ENCODE assay signal across 17 cellular contexts in the genomic region with DNA sequence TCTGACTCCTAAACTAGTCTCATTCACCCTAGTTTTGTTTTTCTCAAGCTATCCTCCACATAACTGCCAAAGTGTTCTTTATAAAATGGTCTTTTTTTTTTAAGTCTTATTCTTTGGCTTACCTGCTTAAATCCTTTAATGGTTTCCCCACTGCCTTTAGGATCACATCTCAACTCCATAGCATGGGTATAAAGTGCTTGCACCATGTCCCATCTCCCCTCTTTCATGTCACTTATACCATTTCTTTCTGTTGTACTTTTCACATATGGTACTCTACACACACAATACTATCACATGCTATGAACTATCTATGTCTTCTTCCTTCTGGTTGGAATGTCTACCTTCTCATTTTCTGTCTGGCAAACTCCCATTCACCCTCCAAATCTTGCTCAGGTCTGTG. TPM values are rescaled to one million over a fixed set of nuclear protein-coding genes. Genes with fewer than 3 reads are reported as not detected.
DNase-seq lines count a peak whose midpoint lies in the region; ATAC-seq and TF ChIP-seq lines count a peak whose summit lies in the region.
"Had no signal": no experiment of that assay in that cellular context is flagged by ENCODE, and none has a peak within 500 bp of the region (broad histone marks: within the 10 kb centered on the region; RNA-seq: fewer than 3 reads in every experiment).

No MANE protein-coding gene starts in this region.

- no peak overlapping the region for H3K27ac ChIP-seq in HEK293 (ENCODE audit: extremely low read depth, low read depth, low read length)
- no peak overlapping the region for H3K27ac ChIP-seq in osteoblast (ENCODE audit: low read depth, low read length)
- no peak overlapping the region for H3K27ac ChIP-seq in left lung
- H3K27ac ChIP-seq: BLaER1 had no signal

- H3K4me2 ChIP-seq in osteoblast (ENCODE audit: insufficient read depth, low read length) = no peak overlapping the region
- H3K4me2 ChIP-seq: BLaER1 had no signal

- H3K27ac Mint-ChIP-seq in activated naive CD4-positive, alpha-beta T cell treated with anti-CD3 and anti-CD28 coated beads, Interleukin-2, amount 50 U/mL, for 24 hours = peak overlapping the region; percentile 24
- peak overlapping the region in 1 of 2 donors; percentile 5 for H3K27ac Mint-ChIP-seq in activated naive CD4-positive, alpha-beta T cell treated with anti-CD3 and anti-CD28 coated beads, Interleukin-2, amount 50 U/mL, for 72 hours
- H3K27ac Mint-ChIP-seq in central memory CD8-positive, alpha-beta T cell (ENCODE audit: low read depth) = peak overlapping the region; percentile 8
- H3K27ac Mint-ChIP-seq: H9 had no signal

- no peak for ATAC-seq in activated naive CD4-positive, alpha-beta T cell treated with anti-CD3 and anti-CD28 coated beads, Interleukin-2, amount 50 U/mL, for 72 hours
- ATAC-seq in central memory CD8-positive, alpha-beta T cell (replicated peaks; ENCODE audit: extremely low read depth, poor library complexity, severe bottlenecking) = no peak
- ATAC-seq in left lung (no peak), HG03520 (IDR thresholded peaks at IDR 0.05; ENCODE audit: unreplicated experiment) (no peak), HG02840 (IDR thresholded peaks at IDR 0.05; ENCODE audit: low FRiP score, unreplicated experiment) (no peak)

- peaks cover 11% of the 10 kb centered on the region for H3K36me3 Mint-ChIP-seq in activated naive CD4-positive, alpha-beta T cell treated with anti-CD3 and anti-CD28 coated beads, Interleukin-2, amount 50 U/mL, for 24 hours
- peaks cover 20 to 38% of the 10 kb centered on the region in 2 donors for H3K36me3 Mint-ChIP-seq in activated naive CD4-positive, alpha-beta T cell treated with anti-CD3 and anti-CD28 coated beads, Interleukin-2, amount 50 U/mL, for 72 hours
- peaks cover 38% of the 10 kb centered on the region for H3K36me3 Mint-ChIP-seq in central memory CD8-positive, alpha-beta T cell (ENCODE audit: insufficient read depth)

- intact Hi-C loops in left lung (cut with DNase I) = no loop called here

- peaks cover 10% of the 10 kb centered on the region for H4K20me1 ChIP-seq in osteoblast (ENCODE audit: insufficient read depth, low read length)

- H3K27me3 Mint-ChIP-seq in activated naive CD4-positive, alpha-beta T cell treated with anti-CD3 and anti-CD28 coated beads, Interleukin-2, amount 50 U/mL, for 24 hours = no peaks in the 10 kb centered on the region
- H3K27me3 Mint-ChIP-seq in central memory CD8-positive, alpha-beta T cell = no peaks in the 10 kb centered on the region
- H3K27me3 Mint-ChIP-seq: CD4-positive, alpha-beta memory T cell had no signal

- peaks cover 5% of the 10 kb centered on the region; the same call in 1 of the 2 replicates for H3K4me1 ChIP-seq in HEK293 (ENCODE audit: control insufficient read depth, insufficient read depth, low read length)
- H3K4me1 ChIP-seq in osteoblast (ENCODE audit: insufficient read depth, low read length) = peaks cover 6% of the 10 kb centered on the region
- peaks cover 15 to 23% of the 10 kb centered on the region in 2 donors for H3K4me1 ChIP-seq in left lung

- DNase-seq in activated naive CD4-positive, alpha-beta T cell treated with anti-CD3 and anti-CD28 coated beads, Interleukin-2, amount 50 U/mL, for 72 hours (ENCODE audit: low spot score in 2 of 2) = no peak
- no peak for DNase-seq in central memory CD8-positive, alpha-beta T cell (ENCODE audit: low spot score in 2 of 2)
- DNase-seq in osteoblast (ENCODE audit: insufficient read length, low spot score, missing footprints) (peak; percentile 58), left lung (no peak)
- DNase-seq: 8988T; CD4-positive, alpha-beta memory T cell; DMS153; DMS79; GF-D8; H9; IMR-90 had no signal

- TF ChIP-seq CTCF in HEK293 (tag by site-specific recombination; IDR thresholded peaks at IDR 0.05) = no peak
- TF ChIP-seq CTCF in osteoblast (IDR thresholded peaks at IDR 0.05; ENCODE audit: extremely low read depth, low read depth, low read length) = no peak
- no peak for TF ChIP-seq CTCF in left lung (IDR thresholded peaks at IDR 0.05)

- H3K79me2 ChIP-seq in osteoblast (ENCODE audit: insufficient read depth, low read length) = peaks cover 91% of the 10 kb centered on the region

- no peaks in the 10 kb centered on the region for H3K27me3 ChIP-seq in osteoblast (ENCODE audit: insufficient read depth, low read length)
- H3K27me3 ChIP-seq in left lung = no peaks in the 10 kb centered on the region
- H3K27me3 ChIP-seq: BLaER1 had no signal

- POLR2A ChIA-PET in HEK293 (lab: Yijun Ruan, JAX) = interaction anchor here (1.0 kb wide), 1 partner anchor 12 kb away, joined by 3 read pairs; no protein-coding TSS in a partner anchor

- H3K9me3 ChIP-seq in HEK293 (ENCODE audit: control insufficient read depth, insufficient read depth, low read depth, low read length) = no peaks in the 10 kb centered on the region
- H3K9me3 ChIP-seq in osteoblast (ENCODE audit: low read depth, low read length) = no peaks in the 10 kb centered on the region
- H3K9me3 ChIP-seq in left lung = no peaks in the 10 kb centered on the region
- H3K9me3 ChIP-seq: BLaER1 had no signal

- peak overlapping the region; percentile 31 for H3K4me3 Mint-ChIP-seq in activated naive CD4-positive, alpha-beta T cell treated with anti-CD3 and anti-CD28 coated beads, Interleukin-2, amount 50 U/mL, for 24 hours
- no peak overlapping the region for H3K4me3 Mint-ChIP-seq in central memory CD8-positive, alpha-beta T cell
- H3K4me3 Mint-ChIP-seq: CD14-positive monocyte; CD4-positive, alpha-beta memory T cell; H9 had no signal

- H3K36me3 ChIP-seq in HEK293 (ENCODE audit: control insufficient read depth in 2 of 2, insufficient read depth in 1 of 2, low read length in 2 of 2) = peaks cover 24 to 34% of the 10 kb centered on the region in 2 experiments
- peaks cover 7% of the 10 kb centered on the region for H3K36me3 ChIP-seq in osteoblast (ENCODE audit: insufficient read depth, low read length)
- peaks cover 0 to 28% of the 10 kb centered on the region in 2 donors for H3K36me3 ChIP-seq in left lung

- H3K4me1 Mint-ChIP-seq in activated naive CD4-positive, alpha-beta T cell treated with anti-CD3 and anti-CD28 coated beads, Interleukin-2, amount 50 U/mL, for 24 hours = peaks cover 56% of the 10 kb centered on the region
- H3K4me1 Mint-ChIP-seq in central memory CD8-positive, alpha-beta T cell = peaks cover 60% of the 10 kb centered on the region

- no peaks in the 10 kb centered on the region for H3K9me3 Mint-ChIP-seq in activated naive CD4-positive, alpha-beta T cell treated with anti-CD3 and anti-CD28 coated beads, Interleukin-2, amount 50 U/mL, for 24 hours
- no peaks in the 10 kb centered on the region for H3K9me3 Mint-ChIP-seq in activated naive CD4-positive, alpha-beta T cell treated with anti-CD3 and anti-CD28 coated beads, Interleukin-2, amount 50 U/mL, for 72 hours
- H3K9me3 Mint-ChIP-seq in central memory CD8-positive, alpha-beta T cell = no peaks in the 10 kb centered on the region
- H3K9me3 Mint-ChIP-seq: CD4-positive, alpha-beta memory T cell; H9 had no signal

- H2AFZ ChIP-seq in osteoblast (ENCODE audit: low read length) = no peak overlapping the region

- H3K4me3 ChIP-seq in HEK293 (ENCODE audit: low read depth, low read length) (no peak overlapping the region), osteoblast (ENCODE audit: insufficient read depth, low read length) (no peak overlapping the region), left lung (no peak overlapping the region)
- H3K4me3 ChIP-seq: BLaER1 had no signal

- CTCF ChIA-PET in HEK293 (lab: Yijun Ruan, JAX) = no interaction called here

TF ChIP-seq in HEK293, 187 proteins besides CTCF, POLR2A, EP300 and RAD21:
- TF ChIP-seq ZNF133 (tag by site-specific recombination; IDR thresholded peaks at IDR 0.05) (peak; percentile 50; the same call in 1 of the 2 replicates), ZNF266 (tag by site-specific recombination; IDR thresholded peaks at IDR 0.05; ENCODE audit: low read depth) (no peak)

RNA-seq across cellular contexts. Expression of gene MTPAP, which starts 5.1 kb away (rescaled TPM):
- total RNA-seq in activated naive CD4-positive, alpha-beta T cell treated with anti-CD3 and anti-CD28 coated beads, Interleukin-2, amount 50 U/mL, for 72 hours = 10 to 100 TPM; 42.2 to 45.4 TPM
- total RNA-seq in osteoblast = 14.8 and 16.5 TPM in 2 replicates
- 10 to 100 TPM; 19.6 to 23.2 TPM for total RNA-seq in left lung
